Comparison of ENCODE assay signal across 18 cellular contexts in genomic region chr18:23682045-23682444, GRCh38. TPM values are rescaled to one million over a fixed set of nuclear protein-coding genes. Genes with fewer than 3 reads are reported as not detected.
"Had no signal": no experiment of that assay in that cellular context is flagged by ENCODE, and none has a peak within 500 bp of the region (broad histone marks: within the 10 kb centered on the region; RNA-seq: fewer than 3 reads in every experiment).

No MANE protein-coding gene starts in this region.

- H3K79me2 ChIP-seq: hepatocyte had no signal

- H3K27ac ChIP-seq: esophagus squamous epithelium, hepatocyte, neural progenitor cell, right lobe of liver, suprapubic skin, transverse colon had no signal

- ATAC-seq: naive thymus-derived CD4-positive, alpha-beta T cell; right lobe of liver; stimulated activated naive CD8-positive, alpha-beta T cell treated with anti-CD3 and anti-CD28 coated beads, Interleukin-15, amount 100 ng/mL, for 72 hours had no signal

- DNase-seq: activated CD4-positive, alpha-beta T cell treated with anti-CD3 and anti-CD28 coated beads, Interleukin-2, amount 50 U/mL, for 48 hours; amniotic stem cell; effector CD8-positive, alpha-beta T cell; esophagus squamous epithelium; mesenchymal stem cell; naive thymus-derived CD4-positive, alpha-beta T cell; right lobe of liver; small intestine; stimulated activated CD4-positive, alpha-beta T cell treated with anti-CD3 and anti-CD28 coated beads, Interleukin-4, amount 100 ng/mL, for 1 hour; stimulated activated naive CD8-positive, alpha-beta T cell treated with anti-CD3 and anti-CD28 coated beads, Interleukin-15, amount 100 ng/mL, for 72 hours; transverse colon had no signal

- H3K36me3 ChIP-seq: esophagus squamous epithelium, neural progenitor cell, right lobe of liver, suprapubic skin, transverse colon had no signal

- H2AFZ ChIP-seq: hepatocyte, neural progenitor cell had no signal

- H3K4me3 ChIP-seq: esophagus squamous epithelium, hepatocyte, neural progenitor cell, right lobe of liver, suprapubic skin, transverse colon had no signal

- H3K4me1 ChIP-seq: neural progenitor cell, right lobe of liver had no signal

- H3K4me2 ChIP-seq: hepatocyte, neural progenitor cell had no signal

- H3K9ac ChIP-seq: neural progenitor cell had no signal

- H3K27ac Mint-ChIP-seq: activated naive CD8-positive, alpha-beta T cell; activated T-helper 1 cell treated with anti-CD3 and anti-CD28 coated beads, Interleukin-12 subunit alpha, Interleukin-12 subunit beta, Interleukin-2, Interleukin-4 antibody, amounts not matched to agents 30 ng/mL and 10 ng/mL and 1 ng/mL, durations not matched to agents 14 hours and 24 hours and 36 hours; dendritic cell treated with granulocyte-macrophage colony-stimulating factor and Interleukin-4, amounts not matched to agents 40 ng/mL and 50 ng/mL, for 4 days; naive thymus-derived CD4-positive, alpha-beta T cell; neural progenitor cell; stimulated activated naive CD8-positive, alpha-beta T cell treated with anti-CD3 and anti-CD28 coated beads, Interleukin-15, amount 100 ng/mL, for 72 hours had no signal

- FAIRE-seq: small intestine had no signal

- H3K36me3 Mint-ChIP-seq: activated naive CD8-positive, alpha-beta T cell; neural progenitor cell had no signal

- H3K4me3 Mint-ChIP-seq: activated naive CD8-positive, alpha-beta T cell; activated T-helper 1 cell treated with anti-CD3 and anti-CD28 coated beads, Interleukin-12 subunit alpha, Interleukin-12 subunit beta, Interleukin-2, Interleukin-4 antibody, amounts not matched to agents 30 ng/mL and 10 ng/mL and 1 ng/mL, durations not matched to agents 14 hours and 24 hours and 36 hours; dendritic cell treated with granulocyte-macrophage colony-stimulating factor and Interleukin-4, amounts not matched to agents 40 ng/mL and 50 ng/mL, for 4 days; naive thymus-derived CD4-positive, alpha-beta T cell; neural progenitor cell; stimulated activated naive CD8-positive, alpha-beta T cell treated with anti-CD3 and anti-CD28 coated beads, Interleukin-15, amount 100 ng/mL, for 72 hours had no signal

- H3K4me1 Mint-ChIP-seq: neural progenitor cell; stimulated activated naive CD8-positive, alpha-beta T cell treated with anti-CD3 and anti-CD28 coated beads, Interleukin-15, amount 100 ng/mL, for 72 hours had no signal

- H3K9me3 ChIP-seq: esophagus squamous epithelium, right lobe of liver, suprapubic skin, transverse colon had no signal

- H3K9me3 Mint-ChIP-seq: activated T-helper 1 cell treated with anti-CD3 and anti-CD28 coated beads, Interleukin-12 subunit alpha, Interleukin-12 subunit beta, Interleukin-2, Interleukin-4 antibody, amounts not matched to agents 30 ng/mL and 10 ng/mL and 1 ng/mL, durations not matched to agents 14 hours and 24 hours and 36 hours; dendritic cell treated with granulocyte-macrophage colony-stimulating factor and Interleukin-4, amounts not matched to agents 40 ng/mL and 50 ng/mL, for 4 days; neural progenitor cell had no signal

- H3K27me3 ChIP-seq: esophagus squamous epithelium, hepatocyte, right lobe of liver, suprapubic skin had no signal

RNA-seq across cellular contexts. Expression of gene LAMA3, which starts 7.2 kb away (rescaled TPM):
- total RNA-seq: activated T-helper 1 cell treated with anti-CD3 and anti-CD28 coated beads, Interleukin-12 subunit alpha, Interleukin-12 subunit beta, Interleukin-2, Interleukin-4 antibody, amounts not matched to agents 30 ng/mL and 10 ng/mL and 1 ng/mL, durations not matched to agents 14 hours and 24 hours and 36 hours; osteocyte had no signal
- polyA plus RNA-seq: naive thymus-derived CD4-positive, alpha-beta T cell had no signal

RNA-seq across cellular contexts. Expression of gene ANKRD29, which starts 19.3 kb away (rescaled TPM):
- total RNA-seq: activated T-helper 1 cell treated with anti-CD3 and anti-CD28 coated beads, Interleukin-12 subunit alpha, Interleukin-12 subunit beta, Interleukin-2, Interleukin-4 antibody, amounts not matched to agents 30 ng/mL and 10 ng/mL and 1 ng/mL, durations not matched to agents 14 hours and 24 hours and 36 hours; osteocyte had no signal
